Comparison of ENCODE assay signal across 25 cellular contexts in genomic region chr4:172980178-172980577, GRCh38.
"Had no signal": no experiment of that assay in that cellular context is flagged by ENCODE, and none has a peak within 500 bp of the region (broad histone marks: within the 10 kb centered on the region; RNA-seq: fewer than 3 reads in every experiment).

No MANE protein-coding gene starts in this region.

- H3K27ac ChIP-seq: ascending aorta, SJCRH30, SK-N-MC had no signal

- DNase-seq: activated CD4-positive, alpha-beta T cell treated with anti-CD3 and anti-CD28 coated beads, Interleukin-2, amount 10 ng/mL, durations not matched to agents 24 days and 14 days; activated CD4-positive, alpha-beta T cell treated with anti-CD3 and anti-CD28 coated beads, Interleukin-2, amount 50 U/mL, for 4 hours; activated CD8-positive, alpha-beta T cell treated with anti-CD3 and anti-CD28 coated beads for 36 hours; activated effector memory CD4-positive, alpha-beta T cell treated with anti-CD3 and anti-CD28 coated beads, Interleukin-2, amount 50 U/mL, for 16 hours; activated naive CD4-positive, alpha-beta T cell; activated naive CD4-positive, alpha-beta T cell treated with anti-CD3 and anti-CD28 coated beads, Interleukin-2, amount 50 U/mL, for 16 hours; activated naive CD8-positive, alpha-beta T cell treated with anti-CD3 and anti-CD28 coated beads for 36 hours; activated T-cell treated with anti-CD3 and anti-CD28 coated beads, Interleukin-2, amount 50 U/mL, for 1 hour; activated T-cell treated with anti-CD3 and anti-CD28 coated beads, Interleukin-2, amount 50 U/mL, for 72 hours; amygdala; Kasumi-1; KG1; MM.1S; MV-4-11; NCI-H1092; NCI-H146; NCI-H187; NCI-H2029 treated with DMSO at 0.1 percent for 48 hours; NCI-H345; NCI-H524 treated with DMSO at 0.1 percent for 48 hours; SHP77; SJCRH30 had no signal

- H3K4me3 ChIP-seq: ascending aorta, SJCRH30, SK-N-MC had no signal

- FAIRE-seq: TTC549 had no signal

- H3K27me3 ChIP-seq: ascending aorta, SJCRH30 had no signal

- H3K36me3 ChIP-seq: ascending aorta, SJCRH30 had no signal

- H3K9me3 ChIP-seq: SJCRH30 had no signal
